In the genomic region with DNA sequence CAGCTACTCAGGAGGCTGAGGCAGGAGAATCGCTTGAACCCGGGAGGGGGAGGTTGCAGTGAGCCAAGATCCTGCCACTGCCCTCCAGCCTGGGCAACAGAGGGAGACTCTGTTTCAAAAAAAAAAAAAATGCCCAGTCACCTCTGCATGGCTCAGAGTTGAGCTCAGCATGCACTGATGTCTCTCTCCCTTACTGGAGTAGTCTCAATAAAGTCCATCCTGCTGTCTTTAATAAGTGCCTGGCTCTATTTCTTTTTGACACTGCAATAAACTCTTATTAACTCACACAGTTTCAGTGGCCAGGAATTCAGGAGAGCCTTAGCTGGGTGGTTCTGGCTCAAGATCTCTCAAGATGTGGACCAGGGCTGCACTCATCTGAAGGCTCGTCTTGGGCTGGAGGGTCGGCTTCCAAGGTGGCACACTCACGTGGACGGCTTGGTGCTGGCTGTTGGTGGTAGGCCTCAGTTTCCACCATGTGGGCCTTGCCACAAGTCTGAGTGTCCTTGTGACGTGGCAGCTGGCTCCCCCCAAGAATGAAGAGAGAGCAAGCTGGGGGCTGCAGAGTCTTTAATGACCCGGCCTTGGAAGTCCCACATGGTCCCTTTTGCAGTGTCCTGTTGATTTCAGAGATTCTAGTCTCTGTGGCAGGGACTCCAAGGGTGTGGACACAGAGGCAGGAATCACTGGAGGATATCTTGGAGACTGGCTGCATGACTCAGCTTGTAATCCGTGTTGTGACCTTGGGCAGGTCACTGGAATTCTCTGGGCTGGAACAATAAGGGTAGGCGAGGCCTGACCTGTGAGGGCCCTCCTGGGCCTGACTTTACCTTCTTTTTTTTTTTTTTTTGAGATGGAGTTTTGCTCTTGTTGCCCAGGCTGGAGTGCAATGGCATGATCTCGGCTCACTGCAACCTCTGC, we compare ENCODE assay signal across 16 cellular contexts.
A peak's percentile ranks its signal among the peaks of the same experiment; 100 is the strongest.
DNase-seq lines count a peak whose midpoint lies in the region; ATAC-seq, FAIRE-seq and TF ChIP-seq lines count a peak whose summit lies in the region.
"Had no signal": no experiment of that assay in that cellular context is flagged by ENCODE, and none has a peak within 500 bp of the region (broad histone marks: within the 10 kb centered on the region; RNA-seq: fewer than 3 reads in every experiment).

No MANE protein-coding gene starts in this region.

- TF ChIP-seq CTCF in WERI-Rb-1 (IDR thresholded peaks at IDR 0.05; ENCODE audit: low read depth, low read length): no peak
- no peak for TF ChIP-seq CTCF in kidney (IDR thresholded peaks at IDR 0.05; ENCODE audit: borderline replicate concordance, extremely low read depth, insufficient read depth)
- no peak for TF ChIP-seq CTCF in gastrocnemius medialis (IDR thresholded peaks at IDR 0.05 in 4 of 5, conservative IDR thresholded peaks at IDR 0.05 in 1 of 5)
- no peak for TF ChIP-seq CTCF in neural progenitor cell (IDR thresholded peaks at IDR 0.05)

- FAIRE-seq in kidney (lab: Jason Lieb, UNC): no peak

- H3K27me3 ChIP-seq in WERI-Rb-1 (ENCODE audit: insufficient read depth, low read depth, severe bottlenecking): no peaks in the 10 kb centered on the region
- H3K27me3 ChIP-seq in gastrocnemius medialis: no peaks in the 10 kb centered on the region
- no peaks in the 10 kb centered on the region for H3K27me3 ChIP-seq in neural progenitor cell

- H3K4me1 Mint-ChIP-seq in neural progenitor cell: peaks cover 13% of the 10 kb centered on the region
- H3K4me1 Mint-ChIP-seq: central memory CD8-positive, alpha-beta T cell had no signal

- H3K4me1 ChIP-seq in kidney (ENCODE audit: control insufficient read depth in 1 of 2, insufficient read depth in 1 of 2, low read depth in 1 of 2, low read length in 2 of 2) (peaks cover 0 to 6% of the 10 kb centered on the region in 2 donors), gastrocnemius medialis (peaks cover 10 to 15% of the 10 kb centered on the region in 2 donors), neural progenitor cell (peaks cover 9% of the 10 kb centered on the region)

- H3K36me3 Mint-ChIP-seq in neural progenitor cell: no peaks in the 10 kb centered on the region

- H3F3A ChIP-seq in neural progenitor cell (ENCODE audit: low read depth): no peaks in the 10 kb centered on the region

- peak; percentile 21 to 68 for ATAC-seq in gastrocnemius medialis

- H3K27me3 Mint-ChIP-seq in neural progenitor cell (ENCODE audit: insufficient read depth, low read depth): peaks cover 4% of the 10 kb centered on the region

- no peak overlapping the region for H3K27ac Mint-ChIP-seq in neural progenitor cell

- intact Hi-C loops in kidney (cut with DNase I): no loop called here
- intact Hi-C loops in gastrocnemius medialis (cut with DNase I; ENCODE audit: low total_unique reads): no loop called here

- H3K4me2 ChIP-seq in neural progenitor cell: no peak overlapping the region

- no peak for TF ChIP-seq POLR2A in gastrocnemius medialis (IDR thresholded peaks at IDR 0.05)

- no peaks in the 10 kb centered on the region for H4K20me1 ChIP-seq in neural progenitor cell (ENCODE audit: low read depth)

- H2AFZ ChIP-seq in neural progenitor cell (replicated peaks): no peak overlapping the region

- H3K9me3 ChIP-seq in WERI-Rb-1 (ENCODE audit: severe bottlenecking): peaks cover 11% of the 10 kb centered on the region
- no peaks in the 10 kb centered on the region for H3K9me3 ChIP-seq in kidney (ENCODE audit: control insufficient read depth in 1 of 2, low read length in 2 of 2)
- H3K9me3 ChIP-seq in gastrocnemius medialis: peaks cover 0 to 4% (median 0%) of the 10 kb centered on the region in 3 donors
- no peaks in the 10 kb centered on the region for H3K9me3 ChIP-seq in neural progenitor cell (ENCODE audit: low read depth)

- no peak overlapping the region for H3K4me3 Mint-ChIP-seq in neural progenitor cell
- H3K4me3 Mint-ChIP-seq: central memory CD8-positive, alpha-beta T cell had no signal

- peaks cover 7% of the 10 kb centered on the region for H3K9me3 Mint-ChIP-seq in neural progenitor cell
- H3K9me3 Mint-ChIP-seq: central memory CD8-positive, alpha-beta T cell had no signal

- no peak overlapping the region for H3K4me3 ChIP-seq in WERI-Rb-1 (ENCODE audit: low read depth, low read length)
- H3K4me3 ChIP-seq in kidney (ENCODE audit: low read length in 2 of 2): no peak overlapping the region
- H3K4me3 ChIP-seq in gastrocnemius medialis: no peak overlapping the region
- no peak overlapping the region for H3K4me3 ChIP-seq in neural progenitor cell

- H3K9ac ChIP-seq in kidney (ENCODE audit: low read length in 2 of 2) (no peak overlapping the region), neural progenitor cell (no peak overlapping the region)

- peak overlapping the region; percentile 81 for H3K27ac ChIP-seq in WERI-Rb-1
- H3K27ac ChIP-seq in kidney (ENCODE audit: low read depth in 2 of 2, low read length in 2 of 2): no peak overlapping the region
- peak overlapping the region in 1 of 4 donors; percentile 16 for H3K27ac ChIP-seq in gastrocnemius medialis
- H3K27ac ChIP-seq in neural progenitor cell: no peak overlapping the region

- no peaks in the 10 kb centered on the region for H3K79me2 ChIP-seq in neural progenitor cell (ENCODE audit: low read depth)

- DNase-seq in LHCN-M2 (ENCODE audit: low read depth): peak; percentile 21
- peak; percentile 22 for DNase-seq in WERI-Rb-1
- peak; percentile 43 for DNase-seq in kidney
- DNase-seq in gastrocnemius medialis: no peak
- DNase-seq in activated T-cell treated with anti-CD3 and anti-CD28 coated beads, Interleukin-2, amount 50 U/mL, for 48 hours: no peak
- no peak for DNase-seq in neural progenitor cell (ENCODE audit: low spot score)
- DNase-seq in NCI-H510A (lab: John Stamatoyannopoulos, UW): no peak
- DNase-seq in AG20443 (ENCODE audit: low spot score): no peak
- DNase-seq: activated CD4-positive, alpha-beta T cell treated with anti-CD3 and anti-CD28 coated beads, Interleukin-2, amount 50 U/mL, for 4 hours; activated naive CD4-positive, alpha-beta T cell; activated T-cell treated with anti-CD3 and anti-CD28 coated beads for 4 hours; EL; IMR-90; stimulated activated CD8-positive, alpha-beta memory T cell treated with anti-CD3 and anti-CD28 coated beads, Interleukin-4, amount 100 ng/mL, for 48 hours; T-helper 2 cell had no signal

- H3K36me3 ChIP-seq in WERI-Rb-1: no peaks in the 10 kb centered on the region
- H3K36me3 ChIP-seq in kidney (ENCODE audit: control insufficient read depth in 1 of 2, insufficient read depth in 2 of 2, low read length in 2 of 2): no peaks in the 10 kb centered on the region
- no peaks in the 10 kb centered on the region for H3K36me3 ChIP-seq in gastrocnemius medialis
- H3K36me3 ChIP-seq in neural progenitor cell: no peaks in the 10 kb centered on the region

- in situ Hi-C loops in gastrocnemius medialis (cut with MboI; ENCODE audit: low sequenced_read_pairs in 4 of 4): no loop called here

Comparison
In these comparisons a context has a peak if more than half of its experiments do, and no peak if none do; other contexts are left out.
1. DNase-seq: peak in LHCN-M2 (single experiment), WERI-Rb-1 (single experiment) and kidney (single experiment); none in gastrocnemius medialis (0 of 2), activated T-cell treated with anti-CD3 and anti-CD28 coated beads, Interleukin-2, amount 50 U/mL, for 48 hours (0 of 2), neural progenitor cell (single experiment), NCI-H510A (single experiment) and AG20443 (single experiment).